In the genomic region with DNA sequence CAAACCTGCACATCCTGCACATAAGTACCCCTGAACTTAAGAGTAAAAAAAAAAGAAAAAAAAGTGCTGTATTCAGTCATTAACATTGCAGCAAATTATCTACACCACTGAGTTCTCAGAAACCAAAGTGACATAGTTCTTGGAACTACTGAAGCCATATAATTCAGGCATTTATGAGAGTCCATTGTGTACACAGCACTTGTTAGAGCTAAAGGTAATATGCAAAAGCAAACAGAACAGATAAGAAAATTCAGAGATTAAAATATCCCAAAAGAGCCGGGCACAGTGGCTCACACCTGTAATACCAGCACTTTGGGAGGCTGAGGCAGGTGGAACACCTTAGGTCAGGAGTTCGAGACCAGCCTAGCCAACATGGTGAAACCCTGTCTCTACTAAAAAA, we compare ENCODE assay signal across 17 cellular contexts. TPM values are rescaled to one million over a fixed set of nuclear protein-coding genes. Genes with fewer than 3 reads are reported as not detected.
DNase-seq lines count a peak whose midpoint lies in the region; ATAC-seq and TF ChIP-seq lines count a peak whose summit lies in the region.
"Had no signal": no experiment of that assay in that cellular context is flagged by ENCODE, and none has a peak within 500 bp of the region (broad histone marks: within the 10 kb centered on the region; RNA-seq: fewer than 3 reads in every experiment).

No MANE protein-coding gene starts in this region.

- H3K9me3 Mint-ChIP-seq in activated naive CD4-positive, alpha-beta T cell treated with anti-CD3 and anti-CD28 coated beads, Interleukin-2, amount 50 U/mL, for 24 hours = no peaks in the 10 kb centered on the region
- no peaks in the 10 kb centered on the region for H3K9me3 Mint-ChIP-seq in activated naive CD4-positive, alpha-beta T cell treated with anti-CD3 and anti-CD28 coated beads, Interleukin-2, amount 10 ng/mL, durations not matched to agents 7 days and 5 days
- H3K9me3 Mint-ChIP-seq: CD8-positive, alpha-beta T cell; IgD-negative memory B cell had no signal

- no peak overlapping the region for H3K4me3 Mint-ChIP-seq in activated naive CD4-positive, alpha-beta T cell treated with anti-CD3 and anti-CD28 coated beads, Interleukin-2, amount 50 U/mL, for 24 hours
- no peak overlapping the region for H3K4me3 Mint-ChIP-seq in activated naive CD4-positive, alpha-beta T cell treated with anti-CD3 and anti-CD28 coated beads, Interleukin-2, amount 10 ng/mL, durations not matched to agents 7 days and 5 days
- H3K4me3 Mint-ChIP-seq: B cell; CD8-positive, alpha-beta T cell; IgD-negative memory B cell had no signal

- no peaks in the 10 kb centered on the region for H3K27me3 Mint-ChIP-seq in activated naive CD4-positive, alpha-beta T cell treated with anti-CD3 and anti-CD28 coated beads, Interleukin-2, amount 50 U/mL, for 24 hours
- H3K27me3 Mint-ChIP-seq in activated naive CD4-positive, alpha-beta T cell treated with anti-CD3 and anti-CD28 coated beads, Interleukin-2, amount 10 ng/mL, durations not matched to agents 7 days and 5 days = no peaks in the 10 kb centered on the region

- peaks cover 11% of the 10 kb centered on the region for H3K27me3 ChIP-seq in osteoblast (ENCODE audit: insufficient read depth, low read length)
- H3K27me3 ChIP-seq: BLaER1 treated with 17β-estradiol and CSF1 and Interleukin-3, amounts not matched to agents 10 nM and 100 nM had no signal

- H3K4me3 ChIP-seq in mucosa of descending colon = no peak overlapping the region
- H3K4me3 ChIP-seq in osteoblast (ENCODE audit: insufficient read depth, low read length) = no peak overlapping the region
- H3K4me3 ChIP-seq: BLaER1 treated with 17β-estradiol and CSF1 and Interleukin-3, amounts not matched to agents 10 nM and 100 nM; GM23248 had no signal

- ATAC-seq in mucosa of descending colon = peak; percentile 87
- no peak for ATAC-seq in HG03439 (IDR thresholded peaks at IDR 0.05; ENCODE audit: unreplicated experiment)
- ATAC-seq: CD8-positive, alpha-beta T cell; HepG2 had no signal

- H3K79me2 ChIP-seq in osteoblast (ENCODE audit: insufficient read depth, low read length) = no peaks in the 10 kb centered on the region

- H3K4me1 ChIP-seq in mucosa of descending colon (ENCODE audit: low read depth) (no peaks in the 10 kb centered on the region), osteoblast (ENCODE audit: insufficient read depth, low read length) (peaks cover 5% of the 10 kb centered on the region)
- H3K4me1 ChIP-seq: BLaER1 treated with 17β-estradiol and CSF1 and Interleukin-3, amounts not matched to agents 10 nM and 100 nM had no signal

- peak overlapping the region; percentile 36 for H3K27ac Mint-ChIP-seq in activated naive CD4-positive, alpha-beta T cell treated with anti-CD3 and anti-CD28 coated beads, Interleukin-2, amount 50 U/mL, for 24 hours
- H3K27ac Mint-ChIP-seq in activated naive CD4-positive, alpha-beta T cell treated with anti-CD3 and anti-CD28 coated beads, Interleukin-2, amount 10 ng/mL, durations not matched to agents 7 days and 5 days = no peak overlapping the region
- H3K27ac Mint-ChIP-seq: B cell; CD8-positive, alpha-beta T cell had no signal

- no peak overlapping the region for H3K4me2 ChIP-seq in osteoblast (ENCODE audit: insufficient read depth, low read length)
- H3K4me2 ChIP-seq: BLaER1 treated with 17β-estradiol and CSF1 and Interleukin-3, amounts not matched to agents 10 nM and 100 nM had no signal

- H3K27ac ChIP-seq in VCaP (peak overlapping the region; percentile 66), osteoblast (ENCODE audit: low read depth, low read length) (no peak overlapping the region)
- H3K27ac ChIP-seq: BLaER1 treated with 17β-estradiol and CSF1 and Interleukin-3, amounts not matched to agents 10 nM and 100 nM; GM23248 had no signal

- H3K4me1 Mint-ChIP-seq in activated naive CD4-positive, alpha-beta T cell treated with anti-CD3 and anti-CD28 coated beads, Interleukin-2, amount 50 U/mL, for 24 hours = no peaks in the 10 kb centered on the region
- H3K4me1 Mint-ChIP-seq in activated naive CD4-positive, alpha-beta T cell treated with anti-CD3 and anti-CD28 coated beads, Interleukin-2, amount 10 ng/mL, durations not matched to agents 7 days and 5 days = no peaks in the 10 kb centered on the region
- H3K4me1 Mint-ChIP-seq: B cell had no signal

- H3K36me3 ChIP-seq in mucosa of descending colon (ENCODE audit: low read depth) = no peaks in the 10 kb centered on the region
- H3K36me3 ChIP-seq in osteoblast (ENCODE audit: insufficient read depth, low read length) = no peaks in the 10 kb centered on the region
- H3K36me3 ChIP-seq: BLaER1 treated with 17β-estradiol and CSF1 and Interleukin-3, amounts not matched to agents 10 nM and 100 nM had no signal

- TF ChIP-seq CTCF in VCaP (conservative IDR thresholded peaks at IDR 0.05) = no peak
- TF ChIP-seq CTCF in mucosa of descending colon (IDR thresholded peaks at IDR 0.05) = no peak
- no peak for TF ChIP-seq CTCF in osteoblast (IDR thresholded peaks at IDR 0.05; ENCODE audit: extremely low read depth, low read depth, low read length)

- no peaks in the 10 kb centered on the region for H4K20me1 ChIP-seq in osteoblast (ENCODE audit: insufficient read depth, low read length)
- H4K20me1 ChIP-seq: BLaER1 treated with 17β-estradiol and CSF1 and Interleukin-3, amounts not matched to agents 10 nM and 100 nM had no signal

- H2AFZ ChIP-seq in osteoblast (ENCODE audit: low read length) = no peak overlapping the region
- H2AFZ ChIP-seq: GM23248 had no signal

- DNase-seq in activated naive CD4-positive, alpha-beta T cell treated with anti-CD3 and anti-CD28 coated beads, Interleukin-2, amount 10 ng/mL, durations not matched to agents 7 days and 5 days = no peak
- DNase-seq in mucosa of descending colon (peak in 2 of 3 donors; percentile 25 to 30), NCI-H1048 (lab: John Stamatoyannopoulos, UW) (no peak), osteoblast (ENCODE audit: insufficient read length, low spot score, missing footprints) (no peak)
- DNase-seq: Calu3; CD8-positive, alpha-beta T cell; GM23248; HCEC 1CT had no signal

- H3K9me3 ChIP-seq in mucosa of descending colon (no peaks in the 10 kb centered on the region), osteoblast (ENCODE audit: low read depth, low read length) (no peaks in the 10 kb centered on the region)
- H3K9me3 ChIP-seq: BLaER1 treated with 17β-estradiol and CSF1 and Interleukin-3, amounts not matched to agents 10 nM and 100 nM had no signal

- H3K36me3 Mint-ChIP-seq in activated naive CD4-positive, alpha-beta T cell treated with anti-CD3 and anti-CD28 coated beads, Interleukin-2, amount 50 U/mL, for 24 hours = peaks cover 36% of the 10 kb centered on the region
- H3K36me3 Mint-ChIP-seq in activated naive CD4-positive, alpha-beta T cell treated with anti-CD3 and anti-CD28 coated beads, Interleukin-2, amount 10 ng/mL, durations not matched to agents 7 days and 5 days = peaks cover 8% of the 10 kb centered on the region
- H3K36me3 Mint-ChIP-seq: CD8-positive, alpha-beta T cell; IgD-negative memory B cell had no signal

- intact Hi-C loops in mucosa of descending colon (cut with DNase I, micrococcal nuclease) = loop anchor here (5.0 to 10.0 kb wide), 2 partner anchors 81 to 944 kb away; no protein-coding TSS in a partner anchor

- CTCF ChIA-PET in activated naive CD4-positive, alpha-beta T cell treated with anti-CD3 and anti-CD28 coated beads, Interleukin-2, amount 10 ng/mL, durations not matched to agents 7 days and 5 days (lab: Charles Lee) = interaction anchor here (0.9 to 3.6 kb wide), 5 partner anchors 12 to 164 kb away, joined by 3 to 24 read pairs (median 4); a partner anchor contains a TSS

RNA-seq across cellular contexts. Expression of a gene that starts 38.0 kb away (rescaled TPM):
- total RNA-seq in mucosa of descending colon (1 to 10 TPM in 1 of 3 donors, under 1 TPM in 2; 0.44 to 2.5 (median 0.69) TPM), osteoblast (not detected in 2 replicates)
- total RNA-seq: A172, GM23248, H4 had no signal

Comparison
In these comparisons a context has a peak if more than half of its experiments do, and no peak if none do; other contexts are left out.
1. DNase-seq: peak in mucosa of descending colon (2 of 3); none in activated naive CD4-positive, alpha-beta T cell treated with anti-CD3 and anti-CD28 coated beads, Interleukin-2, amount 10 ng/mL, durations not matched to agents 7 days and 5 days (single experiment), NCI-H1048 (single experiment) and osteoblast (single experiment).